In the genomic region with DNA sequence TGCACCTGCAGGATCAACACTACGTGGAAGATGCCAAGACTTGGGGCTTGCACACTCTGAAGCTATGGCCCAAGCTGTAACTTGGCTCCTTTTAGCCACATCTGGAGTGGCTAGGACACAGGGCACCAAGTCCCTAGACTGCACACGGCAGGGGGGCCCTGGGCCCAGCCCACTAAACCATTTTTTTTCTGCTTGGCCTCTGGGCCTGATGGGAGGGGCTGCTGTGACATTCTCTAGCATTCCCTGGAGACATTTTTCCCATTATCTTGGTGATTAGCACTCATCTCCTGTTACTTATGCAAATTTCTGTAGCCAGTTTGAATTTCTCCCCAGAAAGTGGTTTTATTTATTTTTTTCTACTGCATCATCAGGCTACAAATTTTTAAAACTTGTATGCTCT, we compare ENCODE assay signal across 19 cellular contexts.
"Had no signal": no experiment of that assay in that cellular context is flagged by ENCODE, and none has a peak within 500 bp of the region (broad histone marks: within the 10 kb centered on the region; RNA-seq: fewer than 3 reads in every experiment).

No MANE protein-coding gene starts in this region.

- H3K4me3 Mint-ChIP-seq: activated CD4-positive, alpha-beta memory T cell treated with anti-CD3 and anti-CD28 coated beads for 36 hours; activated CD4-positive, alpha-beta T cell treated with anti-CD3 and anti-CD28 coated beads, Interleukin-2, amount 10 ng/mL, durations not matched to agents 7 days and 5 days; activated naive CD8-positive, alpha-beta T cell treated with anti-CD3 and anti-CD28 coated beads, Interleukin-2, amount 10 ng/mL, durations not matched to agents 7 days and 5 days; T-helper 17 cell had no signal

- H3K4me3 ChIP-seq: adrenal gland, PC-9 had no signal

- H3K4me1 ChIP-seq: adrenal gland had no signal

- H3K4me1 Mint-ChIP-seq: activated CD4-positive, alpha-beta T cell treated with anti-CD3 and anti-CD28 coated beads, Interleukin-2, amount 10 ng/mL, durations not matched to agents 7 days and 5 days; activated naive CD8-positive, alpha-beta T cell treated with anti-CD3 and anti-CD28 coated beads, Interleukin-2, amount 10 ng/mL, durations not matched to agents 7 days and 5 days; T-helper 17 cell had no signal

- ATAC-seq: T-helper 17 cell had no signal

- H2AFZ ChIP-seq: PC-9 had no signal

- H3K27ac Mint-ChIP-seq: activated CD4-positive, alpha-beta memory T cell treated with anti-CD3 and anti-CD28 coated beads for 36 hours; activated CD4-positive, alpha-beta T cell treated with anti-CD3 and anti-CD28 coated beads, Interleukin-2, amount 10 ng/mL, durations not matched to agents 7 days and 5 days; activated naive CD8-positive, alpha-beta T cell treated with anti-CD3 and anti-CD28 coated beads, Interleukin-2, amount 10 ng/mL, durations not matched to agents 7 days and 5 days; T-helper 17 cell had no signal

- H3K27ac ChIP-seq: adrenal gland, PC-9 had no signal

- H3K27me3 ChIP-seq: adrenal gland had no signal

- DNase-seq: activated CD4-positive, alpha-beta memory T cell treated with anti-CD3 and anti-CD28 coated beads for 36 hours; activated CD4-positive, alpha-beta T cell treated with anti-CD3 and anti-CD28 coated beads, Interleukin-2, amount 10 ng/mL, durations not matched to agents 7 days and 5 days; activated CD4-positive, CD25-positive, alpha-beta regulatory T cell; activated CD8-positive, alpha-beta memory T cell treated with anti-CD3 and anti-CD28 coated beads, Interleukin-2, amount 50 U/mL, for 4 hours; activated naive CD4-positive, alpha-beta T cell treated with anti-CD3 and anti-CD28 coated beads, Interleukin-2, amount 50 U/mL, for 16 hours; activated naive CD8-positive, alpha-beta T cell treated with anti-CD3 and anti-CD28 coated beads, Interleukin-2, amount 10 ng/mL, durations not matched to agents 7 days and 5 days; adrenal gland; anterior cingulate cortex; cerebellar nuclear complex; NCI-H1092; NCI-H1417; NCI-H1930; NCI-H345; NCI-H510A; NCI-H526 treated with DMSO at 0.1 percent for 48 hours; PC-9; SHP77 treated with DMSO at 0.1 percent for 48 hours; T-helper 17 cell; T-helper 9 cell had no signal

- H3K27me3 Mint-ChIP-seq: activated CD4-positive, alpha-beta memory T cell treated with anti-CD3 and anti-CD28 coated beads for 36 hours; activated CD4-positive, alpha-beta T cell treated with anti-CD3 and anti-CD28 coated beads, Interleukin-2, amount 10 ng/mL, durations not matched to agents 7 days and 5 days; activated naive CD8-positive, alpha-beta T cell treated with anti-CD3 and anti-CD28 coated beads, Interleukin-2, amount 10 ng/mL, durations not matched to agents 7 days and 5 days; T-helper 17 cell had no signal

- H3K4me2 ChIP-seq: PC-9 had no signal

- H3K36me3 ChIP-seq: adrenal gland had no signal

- H3K36me3 Mint-ChIP-seq: activated CD4-positive, alpha-beta memory T cell treated with anti-CD3 and anti-CD28 coated beads for 36 hours; activated naive CD8-positive, alpha-beta T cell treated with anti-CD3 and anti-CD28 coated beads, Interleukin-2, amount 10 ng/mL, durations not matched to agents 7 days and 5 days had no signal

- H3K9me3 Mint-ChIP-seq: activated naive CD8-positive, alpha-beta T cell treated with anti-CD3 and anti-CD28 coated beads, Interleukin-2, amount 10 ng/mL, durations not matched to agents 7 days and 5 days had no signal

- H3K9me3 ChIP-seq: adrenal gland had no signal
